Comparison of ENCODE assay signal across 1 cellular context in the genomic region with DNA sequence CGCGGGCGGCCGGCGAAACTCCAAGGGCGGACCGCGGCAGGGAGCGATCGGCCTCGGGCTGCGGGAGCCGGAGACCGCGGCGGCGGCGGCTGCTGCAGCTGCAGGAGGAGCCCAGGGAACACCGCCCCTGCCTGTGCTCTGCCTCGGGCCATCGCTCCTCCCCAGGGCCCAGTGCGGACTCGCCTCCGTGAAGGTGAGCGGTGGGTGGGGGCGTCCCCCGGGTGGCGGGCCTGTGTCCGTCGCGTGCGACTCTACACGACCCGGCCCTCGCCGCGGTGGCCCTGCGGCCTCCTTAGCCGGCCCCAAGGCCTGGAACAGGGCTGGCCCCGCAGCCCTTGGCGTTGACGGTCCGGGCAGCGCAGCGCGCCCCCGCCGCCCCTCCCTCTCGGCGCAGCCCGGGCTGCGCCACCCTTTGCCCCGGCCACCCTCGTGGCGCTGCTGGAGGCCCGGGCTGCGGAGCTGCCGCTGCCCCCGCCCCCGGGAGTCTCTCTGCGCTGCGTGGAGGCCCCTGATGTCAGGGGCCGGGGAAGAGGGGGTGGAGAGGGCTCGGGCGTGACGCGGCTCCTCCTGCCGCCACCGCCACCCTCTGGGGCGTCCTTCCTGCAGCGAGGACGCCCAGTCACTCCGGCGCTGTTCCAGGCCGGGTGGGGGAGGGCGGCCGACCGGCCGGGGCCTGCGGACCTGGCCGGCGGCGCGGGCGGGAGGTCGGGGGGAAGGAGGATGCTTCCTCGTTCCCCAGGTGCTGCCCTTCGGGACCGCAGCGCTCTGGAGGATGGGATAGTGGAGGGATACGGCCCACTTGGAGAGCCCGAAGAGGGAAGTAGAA.
TF ChIP-seq lines count a peak whose summit lies in the region.

No MANE protein-coding gene starts in this region.

TF ChIP-seq in GM23338, 12 proteins besides CTCF, POLR2A, EP300 and RAD21:
- TF ChIP-seq, protein P1, sequence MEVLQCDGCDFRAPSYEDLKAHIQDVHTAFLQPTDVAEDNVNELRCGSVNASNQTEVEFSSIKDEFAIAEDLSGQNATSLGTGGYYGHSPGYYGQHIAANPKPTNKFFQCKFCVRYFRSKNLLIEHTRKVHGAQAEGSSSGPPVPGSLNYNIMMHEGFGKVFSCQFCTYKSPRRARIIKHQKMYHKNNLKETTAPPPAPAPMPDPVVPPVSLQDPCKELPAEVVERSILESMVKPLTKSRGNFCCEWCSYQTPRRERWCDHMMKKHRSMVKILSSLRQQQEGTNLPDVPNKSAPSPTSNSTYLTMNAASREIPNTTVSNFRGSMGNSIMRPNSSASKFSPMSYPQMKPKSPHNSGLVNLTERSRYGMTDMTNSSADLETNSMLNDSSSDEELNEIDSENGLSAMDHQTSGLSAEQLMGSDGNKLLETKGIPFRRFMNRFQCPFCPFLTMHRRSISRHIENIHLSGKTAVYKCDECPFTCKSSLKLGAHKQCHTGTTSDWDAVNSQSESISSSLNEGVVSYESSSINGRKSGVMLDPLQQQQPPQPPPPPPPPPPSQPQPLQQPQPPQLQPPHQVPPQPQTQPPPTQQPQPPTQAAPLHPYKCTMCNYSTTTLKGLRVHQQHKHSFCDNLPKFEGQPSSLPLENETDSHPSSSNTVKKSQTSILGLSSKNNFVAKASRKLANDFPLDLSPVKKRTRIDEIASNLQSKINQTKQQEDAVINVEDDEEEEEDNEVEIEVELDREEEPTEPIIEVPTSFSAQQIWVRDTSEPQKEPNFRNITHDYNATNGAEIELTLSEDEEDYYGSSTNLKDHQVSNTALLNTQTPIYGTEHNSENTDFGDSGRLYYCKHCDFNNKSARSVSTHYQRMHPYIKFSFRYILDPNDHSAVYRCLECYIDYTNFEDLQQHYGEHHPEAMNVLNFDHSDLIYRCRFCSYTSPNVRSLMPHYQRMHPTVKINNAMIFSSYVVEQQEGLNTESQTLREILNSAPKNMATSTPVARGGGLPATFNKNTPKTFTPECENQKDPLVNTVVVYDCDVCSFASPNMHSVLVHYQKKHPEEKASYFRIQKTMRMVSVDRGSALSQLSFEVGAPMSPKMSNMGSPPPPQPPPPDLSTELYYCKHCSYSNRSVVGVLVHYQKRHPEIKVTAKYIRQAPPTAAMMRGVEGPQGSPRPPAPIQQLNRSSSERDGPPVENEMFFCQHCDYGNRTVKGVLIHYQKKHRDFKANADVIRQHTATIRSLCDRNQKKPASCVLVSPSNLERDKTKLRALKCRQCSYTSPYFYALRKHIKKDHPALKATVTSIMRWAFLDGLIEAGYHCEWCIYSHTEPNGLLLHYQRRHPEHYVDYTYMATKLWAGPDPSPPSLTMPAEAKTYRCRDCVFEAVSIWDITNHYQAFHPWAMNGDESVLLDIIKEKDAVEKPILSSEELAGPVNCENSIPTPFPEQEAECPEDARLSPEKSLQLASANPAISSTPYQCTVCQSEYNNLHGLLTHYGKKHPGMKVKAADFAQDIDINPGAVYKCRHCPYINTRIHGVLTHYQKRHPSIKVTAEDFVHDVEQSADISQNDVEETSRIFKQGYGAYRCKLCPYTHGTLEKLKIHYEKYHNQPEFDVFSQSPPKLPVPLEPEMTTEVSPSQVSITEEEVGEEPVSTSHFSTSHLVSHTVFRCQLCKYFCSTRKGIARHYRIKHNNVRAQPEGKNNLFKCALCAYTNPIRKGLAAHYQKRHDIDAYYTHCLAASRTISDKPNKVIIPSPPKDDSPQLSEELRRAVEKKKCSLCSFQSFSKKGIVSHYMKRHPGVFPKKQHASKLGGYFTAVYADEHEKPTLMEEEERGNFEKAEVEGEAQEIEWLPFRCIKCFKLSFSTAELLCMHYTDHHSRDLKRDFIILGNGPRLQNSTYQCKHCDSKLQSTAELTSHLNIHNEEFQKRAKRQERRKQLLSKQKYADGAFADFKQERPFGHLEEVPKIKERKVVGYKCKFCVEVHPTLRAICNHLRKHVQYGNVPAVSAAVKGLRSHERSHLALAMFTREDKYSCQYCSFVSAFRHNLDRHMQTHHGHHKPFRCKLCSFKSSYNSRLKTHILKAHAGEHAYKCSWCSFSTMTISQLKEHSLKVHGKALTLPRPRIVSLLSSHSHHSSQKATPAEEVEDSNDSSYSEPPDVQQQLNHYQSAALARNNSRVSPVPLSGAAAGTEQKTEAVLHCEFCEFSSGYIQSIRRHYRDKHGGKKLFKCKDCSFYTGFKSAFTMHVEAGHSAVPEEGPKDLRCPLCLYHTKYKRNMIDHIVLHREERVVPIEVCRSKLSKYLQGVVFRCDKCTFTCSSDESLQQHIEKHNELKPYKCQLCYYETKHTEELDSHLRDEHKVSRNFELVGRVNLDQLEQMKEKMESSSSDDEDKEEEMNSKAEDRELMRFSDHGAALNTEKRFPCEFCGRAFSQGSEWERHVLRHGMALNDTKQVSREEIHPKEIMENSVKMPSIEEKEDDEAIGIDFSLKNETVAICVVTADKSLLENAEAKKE (CRISPR knock-in tag; IDR thresholded peaks at IDR 0.05) = no peak
- peak; percentile 12; the same call in 1 of the 2 replicates for TF ChIP-seq CREB1 (CRISPR knock-in tag; IDR thresholded peaks at IDR 0.05; ENCODE audit: low read depth)
TF ChIP-seq in GM23338: peak in this region for 1.
